6 cellular contexts compared by ENCODE assay signal in genomic region chr11:88972210-88972609, GRCh38.
"Had no signal": no experiment of that assay in that cellular context is flagged by ENCODE, and none has a peak within 500 bp of the region (broad histone marks: within the 10 kb centered on the region; RNA-seq: fewer than 3 reads in every experiment).

No MANE protein-coding gene starts in this region.

- FAIRE-seq: G401.6, GM12878, GM12892, GM18507 had no signal

- DNase-seq: GDM1, GF-D8 had no signal

- ATAC-seq: GM12878 had no signal

- H3K4me3 ChIP-seq: GM12878 had no signal
